Comparison of ENCODE assay signal across 22 cellular contexts in genomic region chr6:7594579-7595125, GRCh38. TPM values are rescaled to one million over a fixed set of nuclear protein-coding genes. Genes with fewer than 3 reads are reported as not detected.
"Had no signal": no experiment of that assay in that cellular context is flagged by ENCODE, and none has a peak within 500 bp of the region (broad histone marks: within the 10 kb centered on the region; RNA-seq: fewer than 3 reads in every experiment).

No MANE protein-coding gene starts in this region.

- ATAC-seq: body of pancreas; esophagus mucosa; foreskin keratinocyte; lower lobe of right lung; natural killer cell treated with Interleukin-12 subunit alpha and Interleukin-12 subunit beta and Interleukin-15 and Interleukin-18, amount 100 ng/mL, for 72 hours; right lobe of liver; stimulated activated effector memory CD8-positive, alpha-beta T cell treated with anti-CD3 and anti-CD28 coated beads, Interleukin-12 subunit alpha, Interleukin-12 subunit beta, amount 100 ng/mL, for 72 hours had no signal

- H3K27me3 ChIP-seq: body of pancreas, foreskin keratinocyte, right lobe of liver had no signal

- DNase-seq: activated CD4-positive, alpha-beta T cell treated with anti-CD3 and anti-CD28 coated beads for 4 hours; activated CD4-positive, alpha-beta T cell treated with anti-CD3 and anti-CD28 coated beads, Interleukin-2, amount 50 U/mL, for 48 hours; activated CD8-positive, alpha-beta memory T cell treated with anti-CD3 and anti-CD28 coated beads for 24 hours; activated effector memory CD4-positive, alpha-beta T cell treated with Interleukin-2 at 50 U/mL for 16 hours; activated naive CD4-positive, alpha-beta T cell treated with Interleukin-2 at 50 U/mL for 16 hours; aorta; body of pancreas; foreskin keratinocyte; hippocampal formation; lower lobe of right lung; mesenchymal stem cell; right lobe of liver; stimulated activated CD4-positive, alpha-beta T cell treated with anti-CD3 and anti-CD28 coated beads, Interleukin-4, amount 100 ng/mL, for 24 hours; trophoblast cell had no signal

- H3K9me3 ChIP-seq: body of pancreas, lower lobe of right lung, right lobe of liver, thoracic aorta had no signal

- FAIRE-seq: endothelial cell of umbilical vein, keratinocyte, urothelium cell line had no signal

- H3K27ac ChIP-seq: body of pancreas, foreskin keratinocyte, lower lobe of right lung, right lobe of liver, skin epidermis, thoracic aorta had no signal

- H3K4me3 ChIP-seq: body of pancreas, lower lobe of right lung, right lobe of liver, skin epidermis, thoracic aorta had no signal

RNA-seq across cellular contexts. Expression of gene DSP, which starts 53.2 kb away (rescaled TPM):
- total RNA-seq: natural killer cell treated with Interleukin-12 subunit alpha and Interleukin-12 subunit beta and Interleukin-15 and Interleukin-18, amount 100 ng/mL, for 72 hours had no signal
